In genomic region chr11:120354779-120355178, GRCh38 we compare ENCODE assay signal across 20 cellular contexts. TPM values are rescaled to one million over a fixed set of nuclear protein-coding genes. Genes with fewer than 3 reads are reported as not detected.
DNase-seq lines count a peak whose midpoint lies in the region; TF ChIP-seq lines count a peak whose summit lies in the region.
"Had no signal": no experiment of that assay in that cellular context is flagged by ENCODE, and none has a peak within 500 bp of the region (broad histone marks: within the 10 kb centered on the region; RNA-seq: fewer than 3 reads in every experiment).

No MANE protein-coding gene starts in this region.

- no peak overlapping the region for H3K9ac ChIP-seq in liver (ENCODE audit: low read depth in 1 of 2, low read length in 2 of 2)

- H3K9me3 ChIP-seq in liver (ENCODE audit: control insufficient read depth in 4 of 4, low read length in 3 of 4): no peaks in the 10 kb centered on the region
- H3K9me3 ChIP-seq: SJCRH30 had no signal

- peaks cover 3% of the 10 kb centered on the region for H3K36me3 Mint-ChIP-seq in chondrocyte (ENCODE audit: low read depth)
- H3K36me3 Mint-ChIP-seq in T-helper 2 cell treated with Interferon-gamma antibody and Interleukin-4, amounts not matched to agents 5 μg/mL and 100 μg/mL, for 36 hours (ENCODE audit: low read depth): no peaks in the 10 kb centered on the region

- peak overlapping the region; percentile 22 for H3K27ac Mint-ChIP-seq in chondrocyte (ENCODE audit: unreplicated experiment)
- H3K27ac Mint-ChIP-seq in T-helper 2 cell treated with Interferon-gamma antibody and Interleukin-4, amounts not matched to agents 5 μg/mL and 100 μg/mL, for 36 hours: no peak overlapping the region
- H3K27ac Mint-ChIP-seq: CD4-positive, CD25-positive, alpha-beta regulatory T cell had no signal

- no peaks in the 10 kb centered on the region for H3K27me3 Mint-ChIP-seq in chondrocyte (ENCODE audit: low read depth)
- H3K27me3 Mint-ChIP-seq in T-helper 2 cell treated with Interferon-gamma antibody and Interleukin-4, amounts not matched to agents 5 μg/mL and 100 μg/mL, for 36 hours (ENCODE audit: low read depth): peaks cover 66% of the 10 kb centered on the region

- H3K9me3 Mint-ChIP-seq in chondrocyte (ENCODE audit: low read depth): no peaks in the 10 kb centered on the region
- no peaks in the 10 kb centered on the region for H3K9me3 Mint-ChIP-seq in T-helper 2 cell treated with Interferon-gamma antibody and Interleukin-4, amounts not matched to agents 5 μg/mL and 100 μg/mL, for 36 hours

- no peaks in the 10 kb centered on the region for H3K36me3 ChIP-seq in liver (ENCODE audit: control insufficient read depth in 4 of 4, insufficient read depth in 3 of 4, low read depth in 1 of 4, low read length in 3 of 4)
- H3K36me3 ChIP-seq: SJCRH30 had no signal

- peak overlapping the region in 1 of 2 donors; percentile 5 for H3K27ac ChIP-seq in liver (ENCODE audit: low read depth in 1 of 2, low read length in 2 of 2)
- H3K27ac ChIP-seq: PC-9, SJCRH30 had no signal

- H3K4me3 Mint-ChIP-seq in chondrocyte (ENCODE audit: unreplicated experiment): no peak overlapping the region
- H3K4me3 Mint-ChIP-seq in T-helper 2 cell treated with Interferon-gamma antibody and Interleukin-4, amounts not matched to agents 5 μg/mL and 100 μg/mL, for 36 hours: no peak overlapping the region
- H3K4me3 Mint-ChIP-seq: CD4-positive, CD25-positive, alpha-beta regulatory T cell had no signal

- no peak for TF ChIP-seq CTCF in chondrocyte (IDR thresholded peaks at IDR 0.05)
- no peak for TF ChIP-seq CTCF in liver (IDR thresholded peaks at IDR 0.05; ENCODE audit: low read depth, low read length, missing input control)

- no peak overlapping the region for H3K4me3 ChIP-seq in liver (ENCODE audit: low read depth in 1 of 3, low read length in 3 of 3)
- H3K4me3 ChIP-seq: PC-9, SJCRH30 had no signal

- H3K27me3 ChIP-seq in liver (ENCODE audit: control insufficient read depth in 4 of 4, insufficient read depth in 4 of 4, low read length in 3 of 4): no peaks in the 10 kb centered on the region
- H3K27me3 ChIP-seq: SJCRH30 had no signal

- 35% methylated on average over 6 of the region's 6 CpGs for WGBS in liver

- peak in 1 of 2 donors; percentile 15 for TF ChIP-seq RAD21 in liver (IDR thresholded peaks at IDR 0.05)

- H3K4me1 ChIP-seq in liver (ENCODE audit: control insufficient read depth in 4 of 4, insufficient read depth in 4 of 4, low read length in 3 of 4): peaks cover 10 to 39% (median 22%) of the 10 kb centered on the region in 4 donors
- H3K4me1 ChIP-seq: SJCRH30 had no signal

- peaks cover 27% of the 10 kb centered on the region for H3K4me1 Mint-ChIP-seq in chondrocyte (ENCODE audit: low read depth)
- H3K4me1 Mint-ChIP-seq in T-helper 2 cell treated with Interferon-gamma antibody and Interleukin-4, amounts not matched to agents 5 μg/mL and 100 μg/mL, for 36 hours (ENCODE audit: low read depth): no peaks in the 10 kb centered on the region

- DNase-seq in NCI-H526 (lab: John Stamatoyannopoulos, UW): peak; percentile 76 to 89
- no peak for DNase-seq in chondrocyte (ENCODE audit: low spot score)
- DNase-seq in germinal center (ENCODE audit: low spot score): no peak
- no peak for DNase-seq in dermis blood vessel endothelial cell
- no peak for DNase-seq in T-helper 2 cell treated with Interferon-gamma antibody and Interleukin-4, amounts not matched to agents 5 μg/mL and 100 μg/mL, for 36 hours (ENCODE audit: low spot score)
- DNase-seq in ureter (ENCODE audit: low spot score): no peak
- DNase-seq: Calu3; CD4-positive, CD25-positive, alpha-beta regulatory T cell; DMS53; H7; Karpas-422; MM.1S; NCI-H1092 treated with DMSO at 0.1 percent for 48 hours; NCI-H1694; NCI-H2107; NCI-H2227 treated with DMSO at 0.1 percent for 48 hours; NCI-H524; PC-9; SJCRH30 had no signal

TF ChIP-seq in liver, 16 proteins besides CTCF, POLR2A, EP300 and RAD21:
- TF ChIP-seq ZBTB33 (IDR thresholded peaks at IDR 0.05): no peak
- no peak for TF ChIP-seq FOXA1 (IDR thresholded peaks at IDR 0.05)
- no peak for TF ChIP-seq GABPA (IDR thresholded peaks at IDR 0.05 in 1 of 2, conservative IDR thresholded peaks at IDR 0.05 in 1 of 2)
- TF ChIP-seq EGR1 (IDR thresholded peaks at IDR 0.05; ENCODE audit: low read depth in 2 of 2): no peak
- no peak for TF ChIP-seq ATF3 (IDR thresholded peaks at IDR 0.05)
- peak in 1 of 2 donors; percentile 18 for TF ChIP-seq RXRA (IDR thresholded peaks at IDR 0.05)
- TF ChIP-seq NR2F2 (IDR thresholded peaks at IDR 0.05): no peak
- TF ChIP-seq YY1 (IDR thresholded peaks at IDR 0.05): no peak
- TF ChIP-seq HNF4A (conservative IDR thresholded peaks at IDR 0.05): peak; percentile 34 to 45
- TF ChIP-seq REST (IDR thresholded peaks at IDR 0.05): no peak
- no peak for TF ChIP-seq JUND (IDR thresholded peaks at IDR 0.05)
- TF ChIP-seq HNF4G (IDR thresholded peaks at IDR 0.05): no peak

RNA-seq across cellular contexts. Expression of gene ARHGEF12, which starts 18.6 kb away (rescaled TPM):
- 71.9 to 93.3 TPM (median 74.2 TPM) in 3 replicates for total RNA-seq in chondrocyte
- total RNA-seq in liver: 100 to 1,000 TPM in 1 of 2 donors, 10 to 100 TPM in 1; 78.6 to 169 TPM
- 10 to 100 TPM; 28.0 to 29.2 TPM for polyA plus RNA-seq in liver
- 159 and 202 TPM in 2 replicates for total RNA-seq in dermis blood vessel endothelial cell
- total RNA-seq in ureter: 163 TPM

RNA-seq across cellular contexts. Expression of gene TLCD5, which starts 29.7 kb away (rescaled TPM):
- total RNA-seq in chondrocyte: 8.8 to 10.5 TPM (median 9.8 TPM) in 3 replicates
- 1 to 10 TPM in 1 of 2 donors, under 1 TPM in 1; 0.50 to 1.2 TPM for total RNA-seq in liver
- under 1 TPM; 0.31 to 0.86 TPM for polyA plus RNA-seq in liver
- 6.3 and 8.5 TPM in 2 replicates for total RNA-seq in dermis blood vessel endothelial cell
- 5.6 TPM for total RNA-seq in ureter

Comparison
In these comparisons a context has a peak if more than half of its experiments do, and no peak if none do; other contexts are left out.
1. DNase-seq: peak in NCI-H526 (2 of 2); none in chondrocyte (single experiment), germinal center (single experiment), dermis blood vessel endothelial cell (single experiment), T-helper 2 cell treated with Interferon-gamma antibody and Interleukin-4, amounts not matched to agents 5 μg/mL and 100 μg/mL, for 36 hours (single experiment) and ureter (single experiment).